16 cellular contexts compared by ENCODE assay signal in the genomic region with DNA sequence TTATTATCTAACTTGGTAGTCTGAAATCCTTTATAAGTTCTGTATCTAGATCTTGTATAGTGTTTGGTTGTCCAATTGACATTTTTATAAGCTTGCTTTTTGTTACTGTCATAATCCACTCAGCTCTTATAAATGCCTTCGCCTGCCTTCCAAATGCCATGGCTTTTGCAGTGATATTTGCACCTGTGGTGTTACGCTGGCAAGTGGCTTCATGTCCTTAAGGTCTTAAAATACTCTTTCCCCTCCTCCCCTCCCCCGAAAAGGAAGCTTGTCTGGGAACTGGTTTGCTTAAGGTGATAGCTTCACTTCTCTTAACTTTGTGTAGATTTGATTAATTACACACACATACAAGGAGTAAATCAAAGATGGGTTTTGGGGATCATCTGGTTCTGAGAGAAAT.
DNase-seq lines count a peak whose midpoint lies in the region; TF ChIP-seq lines count a peak whose summit lies in the region.
"Had no signal": no experiment of that assay in that cellular context is flagged by ENCODE, and none has a peak within 500 bp of the region (broad histone marks: within the 10 kb centered on the region; RNA-seq: fewer than 3 reads in every experiment).

No MANE protein-coding gene starts in this region.

- H2AFZ ChIP-seq in OCI-LY7 (ENCODE audit: low read length), result no peak overlapping the region

- no TSS peak for BruUV-seq in OCI-LY7 (replicated peaks; lab: Mats Ljungman, UMichigan)

- DNase-seq in cardiac muscle cell (ENCODE audit: low read depth in 1 of 2, low spot score in 1 of 2) (no peak), cardiac septum (ENCODE audit: low spot score) (no peak), colonic mucosa (no peak), stomach (no peak), OCI-LY7 (ENCODE audit: low spot score) (no peak), NCI-H524 treated with DMSO at 0.1 percent for 48 hours (lab: John Stamatoyannopoulos, UW) (no peak), tibial artery (no peak)
- DNase-seq: activated CD4-positive, alpha-beta memory T cell treated with anti-CD3 and anti-CD28 coated beads for 36 hours; activated T-cell treated with anti-CD3 and anti-CD28 coated beads, Interleukin-2, amount 50 U/mL, for 4 hours; CD8-positive, alpha-beta T cell; foreskin fibroblast; naive thymus-derived CD8-positive, alpha-beta T cell; NCI-H1694 treated with DMSO at 0.1 percent for 48 hours; SIG-M5; stimulated activated naive CD8-positive, alpha-beta T cell treated with anti-CD3 and anti-CD28 coated beads, Interleukin-15, Interleukin-2, amounts not matched to agents 100 U/mL and 50 U/mL, for 24 hours had no signal

- CTCF ChIA-PET in OCI-LY7 (lab: Charles Lee; ENCODE audit: unreplicated experiment), result interaction anchor here (1.3 kb wide), 1 partner anchor 38 kb away, joined by 5 read pairs; no protein-coding TSS in a partner anchor

- H3K9me3 ChIP-seq in cardiac muscle cell (ENCODE audit: low read depth) (no peaks in the 10 kb centered on the region), colonic mucosa (no peaks in the 10 kb centered on the region), muscle layer of colon (ENCODE audit: low read length) (no peaks in the 10 kb centered on the region), stomach (no peaks in the 10 kb centered on the region), OCI-LY7 (ENCODE audit: low read length) (no peaks in the 10 kb centered on the region), tibial artery (no peaks in the 10 kb centered on the region)

- 36 to 58% (median 37%) methylated on average over 3 of the region's 3 CpGs for WGBS in stomach, 5 donors

- H3K27ac ChIP-seq in cardiac muscle cell (peak overlapping the region; percentile 70), colonic mucosa (peak overlapping the region; percentile 52), muscle layer of colon (ENCODE audit: low read depth, low read length) (peak overlapping the region; percentile 32), stomach (peak overlapping the region; percentile 72 to 88 (median 81)), OCI-LY7 (ENCODE audit: low read depth, low read length, poor library complexity, severe bottlenecking) (no peak overlapping the region), tibial artery (no peak overlapping the region)

- H3K27me3 ChIP-seq in cardiac muscle cell (no peaks in the 10 kb centered on the region), colonic mucosa (no peaks in the 10 kb centered on the region), muscle layer of colon (ENCODE audit: control insufficient read depth in 1 of 2, insufficient read depth in 2 of 2, low read length in 2 of 2) (no peaks in the 10 kb centered on the region), stomach (no peaks in the 10 kb centered on the region), tibial artery (no peaks in the 10 kb centered on the region)

- H3K9me2 ChIP-seq in OCI-LY7 (ENCODE audit: insufficient read depth, low read length), result no peaks in the 10 kb centered on the region

- H3K36me3 ChIP-seq in cardiac muscle cell, result peaks cover 3% of the 10 kb centered on the region
- H3K36me3 ChIP-seq in colonic mucosa, result no peaks in the 10 kb centered on the region
- peaks cover 16% of the 10 kb centered on the region for H3K36me3 ChIP-seq in muscle layer of colon (ENCODE audit: insufficient read depth, low read length)
- H3K36me3 ChIP-seq in stomach, result peaks cover 24 to 44% (median 37%) of the 10 kb centered on the region in 4 donors
- H3K36me3 ChIP-seq in OCI-LY7 (ENCODE audit: insufficient read depth, low read length), result peaks cover 8% of the 10 kb centered on the region; the same call in 1 of the 2 replicates
- peaks cover 26 to 36% (median 28%) of the 10 kb centered on the region in 3 donors for H3K36me3 ChIP-seq in tibial artery

- H3K4me3 ChIP-seq in cardiac muscle cell, result no peak overlapping the region
- no peak overlapping the region for H3K4me3 ChIP-seq in colonic mucosa
- no peak overlapping the region for H3K4me3 ChIP-seq in muscle layer of colon (ENCODE audit: low read depth in 1 of 2, low read length in 2 of 2)
- H3K4me3 ChIP-seq in stomach, result no peak overlapping the region
- no peak overlapping the region for H3K4me3 ChIP-seq in OCI-LY7 (ENCODE audit: low read depth, low read length, poor library complexity, severe bottlenecking)
- H3K4me3 ChIP-seq in tibial artery, result no peak overlapping the region

- H3K79me2 ChIP-seq in OCI-LY7 (ENCODE audit: insufficient read depth, low read depth, low read length), result no peaks in the 10 kb centered on the region

- H3K4me1 ChIP-seq in cardiac muscle cell (ENCODE audit: low read depth) (peaks cover 34% of the 10 kb centered on the region), colonic mucosa (no peaks in the 10 kb centered on the region), muscle layer of colon (ENCODE audit: insufficient read depth, low read length) (peaks cover 14% of the 10 kb centered on the region), stomach (peaks cover 29 to 48% (median 37%) of the 10 kb centered on the region in 4 donors), OCI-LY7 (ENCODE audit: insufficient read depth, low read length, poor library complexity, severe bottlenecking) (no peaks in the 10 kb centered on the region), tibial artery (peaks cover 0 to 6% (median 0%) of the 10 kb centered on the region in 4 donors)

- H3K9ac ChIP-seq in colonic mucosa (ENCODE audit: low read depth in 2 of 2, low read length in 2 of 2), result peak overlapping the region in 1 of 2 donors; percentile 62
- no peak overlapping the region for H3K9ac ChIP-seq in muscle layer of colon (ENCODE audit: low read length)

- H4K20me1 ChIP-seq in OCI-LY7 (ENCODE audit: insufficient read depth, low read length), result no peaks in the 10 kb centered on the region

- POLR2A ChIA-PET in OCI-LY7 (lab: Charles Lee), result interaction anchor here (0.7 to 1.4 kb wide), 5 partner anchors 9 to 54 kb away, joined by 3 to 5 read pairs (median 3); no protein-coding TSS in a partner anchor

- no peak for TF ChIP-seq EP300 in stomach (IDR thresholded peaks at IDR 0.05)

- TF ChIP-seq CTCF in cardiac muscle cell (IDR thresholded peaks at IDR 0.05; ENCODE audit: low read depth, low read length) (no peak), colonic mucosa (IDR thresholded peaks at IDR 0.05) (no peak), stomach (IDR thresholded peaks at IDR 0.05) (no peak), OCI-LY7 (conservative IDR thresholded peaks at IDR 0.05; ENCODE audit: low read length) (no peak), tibial artery (IDR thresholded peaks at IDR 0.05) (no peak)

- intact Hi-C loops in cardiac septum (cut with DNase I), result no loop called here
- intact Hi-C loops in colonic mucosa (cut with DNase I), result no loop called here
- intact Hi-C loops in stomach (cut with DNase I; ENCODE audit: low total_unique reads), result no loop called here
- intact Hi-C loops in OCI-LY7 (cut with micrococcal nuclease; ENCODE audit: unreplicated experiment), result no loop called here
- intact Hi-C loops in tibial artery (cut with DNase I; ENCODE audit: low total_unique reads), result no loop called here

- TF ChIP-seq POLR2A in stomach (IDR thresholded peaks at IDR 0.05), result no peak

- H3K4me2 ChIP-seq in OCI-LY7 (ENCODE audit: low read length), result no peak overlapping the region

Comparison
In these comparisons a context has a peak if more than half of its experiments do, and no peak if none do; other contexts are left out.
1. H3K27ac ChIP-seq: peak in cardiac muscle cell (single experiment), colonic mucosa (single experiment), muscle layer of colon (single experiment) and stomach (5 of 5); none in OCI-LY7 (single experiment) and tibial artery (0 of 2).